In the genomic region with DNA sequence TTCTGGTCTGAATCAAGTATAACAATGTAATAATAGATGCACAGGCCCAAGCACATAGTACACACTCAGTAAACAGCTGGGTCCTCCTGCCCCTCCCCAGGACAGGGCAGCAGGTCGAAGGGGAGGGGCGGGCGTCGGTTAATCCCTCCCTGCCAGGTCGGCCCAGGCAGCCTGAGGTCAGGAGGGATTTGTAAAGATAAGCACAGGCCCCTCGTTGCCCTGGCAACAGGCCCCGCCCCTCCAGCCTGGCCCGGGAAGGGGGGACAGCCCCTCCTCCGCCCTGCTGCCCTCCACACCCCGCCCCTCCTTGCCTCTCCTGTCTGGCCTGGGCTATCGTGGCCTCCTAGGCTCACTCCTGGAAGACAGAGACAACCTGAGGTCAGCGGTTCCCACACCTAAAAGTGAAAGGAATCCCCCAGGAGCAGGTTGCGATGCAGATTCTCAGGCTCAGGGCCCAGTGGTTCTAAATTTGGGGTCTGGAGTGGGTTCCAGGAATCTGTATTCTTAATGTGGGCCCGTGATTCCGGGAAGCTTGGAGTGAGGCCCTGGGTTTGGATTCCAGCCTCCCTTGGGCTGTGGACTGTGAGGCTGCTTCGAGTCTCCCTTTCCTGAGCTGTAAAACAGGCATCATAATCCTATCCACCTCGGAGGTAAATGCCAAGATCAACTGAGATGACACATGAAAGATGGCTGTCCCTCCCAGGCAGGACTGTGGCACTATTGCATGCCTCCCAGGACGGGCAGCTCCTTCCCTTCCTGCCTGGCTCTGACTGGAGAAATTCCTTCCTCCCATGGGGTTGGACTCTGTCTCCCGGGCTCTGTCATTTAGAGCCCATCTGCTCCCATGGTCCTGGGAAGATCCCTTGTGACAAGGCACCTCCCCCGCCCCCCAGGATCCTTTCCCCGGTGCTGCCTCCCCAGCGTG, we compare ENCODE assay signal across 8 cellular contexts. TPM values are rescaled to one million over a fixed set of nuclear protein-coding genes. Genes with fewer than 3 reads are reported as not detected.
DNase-seq lines count a peak whose midpoint lies in the region; ATAC-seq and TF ChIP-seq lines count a peak whose summit lies in the region.

No MANE protein-coding gene starts in this region.

- 34 to 44% methylated on average over 11 to 15 of the region's 22 CpGs for WGBS in thyroid gland, 2 donors
- WGBS in gastroesophageal sphincter (ENCODE audit: low coverage in 1 of 2), 2 donors: 30 to 31% methylated on average over 2 to 5 of the region's 22 CpGs

- H3K4me1 ChIP-seq in thyroid gland (peaks cover 0 to 22% of the 10 kb centered on the region in 2 donors), gastroesophageal sphincter (peaks cover 0 to 5% (median 0%) of the 10 kb centered on the region in 3 donors)

- peak; percentile 64 for DNase-seq in COLO668 (lab: John Stamatoyannopoulos, UW; ENCODE audit: unreplicated experiment)
- DNase-seq in WERI-Rb-1: peak; percentile 100
- DNase-seq in kidney glomerular epithelial cell (lab: John Stamatoyannopoulos, UW): peak; percentile 23
- DNase-seq in thyroid gland: peak; percentile 49 to 73

- no peak for TF ChIP-seq EP300 in gastroesophageal sphincter (IDR thresholded peaks at IDR 0.05)

- H3K9me3 ChIP-seq in WERI-Rb-1 (ENCODE audit: severe bottlenecking) (no peaks in the 10 kb centered on the region), thyroid gland (no peaks in the 10 kb centered on the region), gastroesophageal sphincter (no peaks in the 10 kb centered on the region)

- intact Hi-C loops in thyroid gland (cut with DNase I): no loop called here

- ATAC-seq in HG03159 (IDR thresholded peaks at IDR 0.05; ENCODE audit: unreplicated experiment): peak; percentile 37
- ATAC-seq in gastroesophageal sphincter: no peak
- no peak for ATAC-seq in GM19467 (IDR thresholded peaks at IDR 0.05; ENCODE audit: unreplicated experiment)
- no peak for ATAC-seq in HG02642 (IDR thresholded peaks at IDR 0.05; ENCODE audit: poor library complexity, unreplicated experiment)

- H3K27ac ChIP-seq in WERI-Rb-1: peak overlapping the region; percentile 85
- no peak overlapping the region for H3K27ac ChIP-seq in thyroid gland
- no peak overlapping the region for H3K27ac ChIP-seq in gastroesophageal sphincter

- no peak for TF ChIP-seq POLR2A in thyroid gland (IDR thresholded peaks at IDR 0.05)
- TF ChIP-seq POLR2A in gastroesophageal sphincter (IDR thresholded peaks at IDR 0.05): no peak

- H3K36me3 ChIP-seq in WERI-Rb-1 (peaks cover 15% of the 10 kb centered on the region), thyroid gland (no peaks in the 10 kb centered on the region), gastroesophageal sphincter (no peaks in the 10 kb centered on the region)

- H3K4me3 ChIP-seq in WERI-Rb-1 (ENCODE audit: low read depth, low read length): peak overlapping the region; percentile 49
- no peak overlapping the region for H3K4me3 ChIP-seq in thyroid gland (replicated peaks in 1 of 3)
- no peak overlapping the region for H3K4me3 ChIP-seq in gastroesophageal sphincter

- no peak for TF ChIP-seq CTCF in WERI-Rb-1 (IDR thresholded peaks at IDR 0.05; ENCODE audit: low read depth, low read length)
- TF ChIP-seq CTCF in thyroid gland (IDR thresholded peaks at IDR 0.05): no peak
- TF ChIP-seq CTCF in gastroesophageal sphincter (IDR thresholded peaks at IDR 0.05): no peak

- H3K27me3 ChIP-seq in WERI-Rb-1 (ENCODE audit: insufficient read depth, low read depth, severe bottlenecking) (no peaks in the 10 kb centered on the region), thyroid gland (no peaks in the 10 kb centered on the region), gastroesophageal sphincter (peaks cover 13% of the 10 kb centered on the region)

RNA-seq across cellular contexts. Expression of a gene that starts 4.4 kb away (rescaled TPM):
- total RNA-seq in thyroid gland (under 1 TPM in 1 of 4 donors, not detected in 3; 0.11 TPM), gastroesophageal sphincter (not detected)

Comparison
In these comparisons a context has a peak if more than half of its experiments do, and no peak if none do; other contexts are left out.
1. DNase-seq: peak in every context shown above with its lines; median percentile 100 in WERI-Rb-1; 64 in COLO668; 61 in thyroid gland; 23 in kidney glomerular epithelial cell.